ENCODE assay signal across 8 cellular contexts in the genomic region with DNA sequence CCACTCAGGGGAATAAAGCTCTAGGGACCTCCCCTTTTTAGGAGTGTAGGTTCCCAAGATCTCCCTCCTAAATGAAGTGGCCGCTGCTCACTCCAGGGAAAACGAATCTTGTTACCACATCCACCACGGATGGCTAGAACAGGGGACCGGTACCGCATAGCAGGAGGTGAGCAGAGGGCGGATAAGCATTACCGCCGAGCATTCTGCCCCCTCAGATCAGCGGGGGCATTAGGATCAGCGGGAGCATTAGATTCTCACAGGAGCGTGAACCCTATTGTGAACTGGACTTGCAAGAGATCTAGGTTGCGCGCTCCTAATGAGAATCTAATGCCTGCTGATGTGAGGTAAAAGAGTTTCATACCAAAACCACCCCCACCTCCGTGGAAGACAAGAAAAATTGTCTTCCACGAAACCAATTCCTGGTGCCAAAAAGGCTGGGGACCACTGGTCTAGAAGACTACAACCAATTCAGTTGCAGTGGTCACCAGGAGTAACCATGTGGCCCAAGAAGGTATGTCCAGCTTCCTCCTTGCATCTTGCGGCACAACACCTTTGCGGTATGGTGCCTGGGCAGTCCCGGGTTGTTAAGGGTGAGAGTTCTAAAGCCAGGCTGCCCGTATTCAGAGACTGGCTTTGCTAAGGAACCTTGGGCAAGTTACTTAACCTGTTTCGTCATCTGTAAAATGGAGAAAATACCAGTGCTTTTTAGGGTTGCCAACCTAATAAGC. TPM values are rescaled to one million over a fixed set of nuclear protein-coding genes. Genes with fewer than 3 reads are reported as not detected.
DNase-seq lines count a peak whose midpoint lies in the region; TF ChIP-seq lines count a peak whose summit lies in the region.

No MANE protein-coding gene starts in this region.

- H3K36me3 ChIP-seq in BLaER1 (peaks cover 17% of the 10 kb centered on the region), HUES6 (ENCODE audit: control insufficient read depth, insufficient read depth, low read length) (peaks cover 16% of the 10 kb centered on the region)

- peaks cover 40% of the 10 kb centered on the region for H3K4me1 ChIP-seq in BLaER1
- H3K4me1 ChIP-seq in HUES6 (ENCODE audit: control insufficient read depth, insufficient read depth, low read length) = peaks cover 17% of the 10 kb centered on the region; the same call in 1 of the 2 replicates

- TF ChIP-seq CTCF in MCF 10A (IDR thresholded peaks at IDR 0.05; ENCODE audit: unreplicated experiment) (no peak), nephron progenitor cell (IDR thresholded peaks at IDR 0.05) (no peak)

- H3K9me3 ChIP-seq in BLaER1 = no peaks in the 10 kb centered on the region
- H3K9me3 ChIP-seq in HUES6 (ENCODE audit: control insufficient read depth, insufficient read depth, low read depth, low read length) = no peaks in the 10 kb centered on the region

- peak overlapping the region; percentile 83 for H3K4me3 Mint-ChIP-seq in MCF 10A (ENCODE audit: unreplicated experiment)
- peak overlapping the region; percentile 94 for H3K4me3 Mint-ChIP-seq in nephron progenitor cell

- H3K36me3 Mint-ChIP-seq in MCF 10A (ENCODE audit: insufficient read depth, unreplicated experiment) (peaks cover 17% of the 10 kb centered on the region), nephron progenitor cell (ENCODE audit: low read depth) (peaks cover 13% of the 10 kb centered on the region)

- H4K20me1 ChIP-seq in BLaER1 = no peaks in the 10 kb centered on the region; the same call in 1 of the 2 replicates

- H3K27ac ChIP-seq in BLaER1 (peak overlapping the region; percentile 19; the same call in 1 of the 2 replicates), HUES6 (ENCODE audit: low read depth, low read length) (peak overlapping the region; percentile 1; the same call in 1 of the 2 replicates)

- H3K9ac ChIP-seq in BLaER1 (peak overlapping the region; percentile 56; the same call in 1 of the 2 replicates), HUES6 (ENCODE audit: low read length) (peak overlapping the region; percentile 37)

- POLR2A ChIA-PET in MCF 10A (lab: Yijun Ruan, JAX) = interaction anchor here (0.7 to 3.9 kb wide), 11 partner anchors 8 to 219 kb away, joined by 3 to 94 read pairs (median 5); a partner anchor contains a TSS

- H3K4me3 ChIP-seq in BLaER1 (peak overlapping the region; percentile 70), HUES6 (ENCODE audit: low read depth, low read length) (peak overlapping the region; percentile 78; the same call in 1 of the 2 replicates)

- peaks cover 14% of the 10 kb centered on the region for H3K4me1 Mint-ChIP-seq in MCF 10A (ENCODE audit: insufficient read depth, unreplicated experiment)
- peaks cover 15% of the 10 kb centered on the region for H3K4me1 Mint-ChIP-seq in nephron progenitor cell

- H3K4me2 ChIP-seq in BLaER1 = peak overlapping the region; percentile 76

- intact Hi-C loops in MCF 10A (cut with micrococcal nuclease) = loop anchor here (1.0 kb wide), 2 partner anchors 7 to 11 kb away; a partner anchor contains a TSS

- DNase-seq in MCF 10A (ENCODE audit: unreplicated experiment) (no peak), nephron progenitor cell (no peak), occipital lobe (lab: John Stamatoyannopoulos, UW) (no peak), OCI-M2 (lab: John Stamatoyannopoulos, UW; ENCODE audit: unreplicated experiment) (no peak), pons (ENCODE audit: low spot score) (no peak), NCI-H1930 (lab: John Stamatoyannopoulos, UW) (no peak)

- BruUV-seq in MCF 10A (replicated peaks; lab: Mats Ljungman, UMichigan) = no TSS peak

- H3K27ac Mint-ChIP-seq in MCF 10A (ENCODE audit: low read depth, unreplicated experiment) (peak overlapping the region; percentile 52), nephron progenitor cell (no peak overlapping the region)

- no peaks in the 10 kb centered on the region for H3K9me3 Mint-ChIP-seq in MCF 10A (ENCODE audit: unreplicated experiment)
- no peaks in the 10 kb centered on the region for H3K9me3 Mint-ChIP-seq in nephron progenitor cell

- CTCF ChIA-PET in MCF 10A (lab: Yijun Ruan, JAX) = interaction anchor here (0.6 to 1.1 kb wide), 2 partner anchors 160 to 1562 kb away, joined by 3 to 4 read pairs; no protein-coding TSS in a partner anchor

- H3K27me3 Mint-ChIP-seq in MCF 10A (ENCODE audit: insufficient read depth, unreplicated experiment) = no peaks in the 10 kb centered on the region
- H3K27me3 Mint-ChIP-seq in nephron progenitor cell (ENCODE audit: low read depth, poor library complexity) = no peaks in the 10 kb centered on the region

- no peaks in the 10 kb centered on the region for H3K27me3 ChIP-seq in BLaER1
- no peaks in the 10 kb centered on the region for H3K27me3 ChIP-seq in HUES6 (ENCODE audit: control insufficient read depth, insufficient read depth, low read length)

RNA-seq across cellular contexts. Expression of a gene that starts 1.1 kb away (rescaled TPM):
- 22.1 and 26.2 TPM in 2 replicates for total RNA-seq in MCF 10A (2022)
- 26.4 TPM for total RNA-seq in occipital lobe

RNA-seq across cellular contexts. Expression of a gene that starts 7.8 kb away (rescaled TPM):
- total RNA-seq in MCF 10A (2022) (52.1 and 55.7 TPM in 2 replicates), occipital lobe (78.5 TPM)

RNA-seq across cellular contexts. Expression of a gene that starts 10.9 kb away (rescaled TPM):
- total RNA-seq in MCF 10A (2022) = 63.4 and 63.5 TPM in 2 replicates
- 246 TPM for total RNA-seq in occipital lobe
